ENCODE assay signal across 20 cellular contexts in genomic region chr22:42185915-42186439, GRCh38. TPM values are rescaled to one million over a fixed set of nuclear protein-coding genes. Genes with fewer than 3 reads are reported as not detected.
"Had no signal": no experiment of that assay in that cellular context is flagged by ENCODE, and none has a peak within 500 bp of the region (broad histone marks: within the 10 kb centered on the region; RNA-seq: fewer than 3 reads in every experiment).

No MANE protein-coding gene starts in this region.

- H3K4me3 Mint-ChIP-seq: activated CD4-positive, alpha-beta T cell treated with anti-CD3 and anti-CD28 coated beads, Interleukin-2, amount 10 ng/mL, durations not matched to agents 7 days and 5 days; immature natural killer cell; stimulated activated memory B cell treated with anti-CD40 and anti-IgM and Interleukin-4, amounts not matched to agents 10 μg/mL and 1 μg/mL and 100 μg/mL, for 72 hours had no signal

- H3K9me3 Mint-ChIP-seq: activated CD4-positive, alpha-beta T cell treated with anti-CD3 and anti-CD28 coated beads, Interleukin-2, amount 10 ng/mL, durations not matched to agents 7 days and 5 days; activated naive CD4-positive, alpha-beta T cell treated with anti-CD3 and anti-CD28 coated beads, Interleukin-2, amount 50 U/mL, for 72 hours; immature natural killer cell; naive thymus-derived CD4-positive, alpha-beta T cell; stimulated activated memory B cell treated with anti-CD40 and anti-IgM and Interleukin-4, amounts not matched to agents 10 μg/mL and 1 μg/mL and 100 μg/mL, for 72 hours had no signal

- H3K27ac Mint-ChIP-seq: activated CD4-positive, alpha-beta T cell treated with anti-CD3 and anti-CD28 coated beads, Interleukin-2, amount 10 ng/mL, durations not matched to agents 7 days and 5 days; activated naive CD4-positive, alpha-beta T cell treated with anti-CD3 and anti-CD28 coated beads, Interleukin-2, amount 50 U/mL, for 72 hours; immature natural killer cell; stimulated activated memory B cell treated with anti-CD40 and anti-IgM and Interleukin-4, amounts not matched to agents 10 μg/mL and 1 μg/mL and 100 μg/mL, for 72 hours had no signal

- DNase-seq: activated CD4-positive, alpha-beta T cell treated with anti-CD3 and anti-CD28 coated beads, Interleukin-2, amount 10 ng/mL, durations not matched to agents 7 days and 5 days; activated CD8-positive, alpha-beta memory T cell treated with anti-CD3 and anti-CD28 coated beads for 24 hours; activated CD8-positive, alpha-beta memory T cell treated with anti-CD3 and anti-CD28 coated beads, Interleukin-2, amount 50 U/mL, for 48 hours; activated gamma-delta T cell treated with Interleukin-2 at 50 U/mL for 16 hours; adrenal gland; effector CD4-positive, alpha-beta T cell; heart right ventricle; immature natural killer cell; mesendoderm; naive thymus-derived CD4-positive, alpha-beta T cell; sigmoid colon; stimulated activated CD4-positive, alpha-beta T cell treated with anti-CD3 and anti-CD28 coated beads, Interleukin-4, amount 100 ng/mL, for 24 hours; T1000; upper lobe of left lung had no signal

- H3K4me3 ChIP-seq: adrenal gland, breast epithelium, heart right ventricle, sigmoid colon, thoracic aorta, upper lobe of left lung had no signal

- H3K27ac ChIP-seq: adrenal gland, breast epithelium, heart right ventricle, sigmoid colon, thoracic aorta, upper lobe of left lung had no signal

- FAIRE-seq: astrocyte had no signal

- H3K27me3 ChIP-seq: adrenal gland, breast epithelium, heart right ventricle, sigmoid colon, upper lobe of left lung had no signal

- H3K4me1 ChIP-seq: breast epithelium had no signal

- H3K27me3 Mint-ChIP-seq: activated CD4-positive, alpha-beta T cell treated with anti-CD3 and anti-CD28 coated beads, Interleukin-2, amount 10 ng/mL, durations not matched to agents 7 days and 5 days; naive thymus-derived CD4-positive, alpha-beta T cell; stimulated activated memory B cell treated with anti-CD40 and anti-IgM and Interleukin-4, amounts not matched to agents 10 μg/mL and 1 μg/mL and 100 μg/mL, for 72 hours had no signal

- H3K36me3 Mint-ChIP-seq: immature natural killer cell; stimulated activated memory B cell treated with anti-CD40 and anti-IgM and Interleukin-4, amounts not matched to agents 10 μg/mL and 1 μg/mL and 100 μg/mL, for 72 hours had no signal

- H3K36me3 ChIP-seq: adrenal gland, breast epithelium, heart right ventricle, sigmoid colon, thoracic aorta, upper lobe of left lung had no signal

- H3K9me3 ChIP-seq: adrenal gland, breast epithelium, heart right ventricle, sigmoid colon, thoracic aorta, upper lobe of left lung had no signal

- ATAC-seq: activated naive CD4-positive, alpha-beta T cell treated with anti-CD3 and anti-CD28 coated beads, Interleukin-2, amount 50 U/mL, for 72 hours; esophagus mucosa; heart right ventricle; naive thymus-derived CD4-positive, alpha-beta T cell; stimulated activated memory B cell treated with anti-CD40 and anti-IgM and Interleukin-4, amounts not matched to agents 10 μg/mL and 1 μg/mL and 100 μg/mL, for 72 hours had no signal

RNA-seq across cellular contexts. Expression of gene CYP2D6, which starts 55.4 kb away (rescaled TPM):
- total RNA-seq: thoracic aorta had no signal
- polyA plus RNA-seq: immature natural killer cell had no signal
